25 cellular contexts compared by ENCODE assay signal in the genomic region with DNA sequence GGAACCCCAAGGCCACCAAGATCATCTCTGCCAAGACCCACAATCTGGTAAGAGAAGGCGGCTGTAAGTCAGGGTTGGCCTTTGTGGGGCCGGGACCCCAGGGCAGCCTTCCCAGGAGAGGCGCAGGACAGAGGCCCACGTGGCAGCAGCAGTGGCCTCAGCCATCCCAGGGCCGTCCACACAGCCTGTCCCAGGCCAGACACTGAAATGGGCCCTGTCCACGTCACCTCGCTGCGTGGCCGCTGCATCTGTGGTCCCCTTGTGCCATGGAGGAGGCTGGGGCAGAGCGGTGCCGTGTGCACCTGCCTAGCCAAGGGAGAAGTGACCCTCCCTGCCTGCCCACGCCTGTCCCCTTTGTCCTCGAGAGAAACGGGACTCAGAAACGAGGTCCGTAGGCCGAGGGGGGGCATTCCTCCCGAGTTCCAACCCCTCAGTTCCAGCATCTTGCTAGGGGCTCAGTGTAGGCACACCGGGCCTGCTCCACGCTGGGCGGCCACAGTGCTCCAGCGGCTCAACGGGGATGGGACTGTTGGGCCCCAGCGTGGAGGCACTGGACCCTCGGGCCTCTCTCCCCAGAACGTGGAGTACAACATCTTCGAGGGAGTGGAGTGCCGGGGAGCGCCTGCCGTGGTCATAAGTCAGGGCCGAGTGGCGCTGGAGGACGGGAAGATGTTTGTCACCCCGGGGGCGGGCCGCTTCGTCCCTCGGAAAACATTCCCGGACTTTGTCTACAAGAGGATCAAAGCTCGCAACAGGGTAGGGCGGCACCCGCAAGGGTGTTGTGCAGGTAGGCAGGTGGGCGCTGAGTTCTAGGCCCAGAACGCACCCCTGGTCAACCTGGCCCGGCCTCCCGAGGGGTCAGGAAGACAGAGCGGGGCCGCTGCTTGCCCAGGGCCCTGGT. TPM values are rescaled to one million over a fixed set of nuclear protein-coding genes. Genes with fewer than 3 reads are reported as not detected.
"Had no signal": no experiment of that assay in that cellular context is flagged by ENCODE, and none has a peak within 500 bp of the region (broad histone marks: within the 10 kb centered on the region; RNA-seq: fewer than 3 reads in every experiment).

No MANE protein-coding gene starts in this region.

- FAIRE-seq: bronchial epithelial cell had no signal

- H3K9ac ChIP-seq: KMS-11 had no signal

- H3K27me3 ChIP-seq: ascending aorta, body of pancreas, Peyer's patch had no signal

- H3K9me3 ChIP-seq: ascending aorta, body of pancreas, Peyer's patch had no signal

- H3K27ac ChIP-seq: ascending aorta, body of pancreas, KMS-11, Peyer's patch, RWPE1 had no signal

- DNase-seq: activated CD4-positive, alpha-beta T cell treated with anti-CD3 and anti-CD28 coated beads for 4 hours; activated CD8-positive, alpha-beta memory T cell treated with anti-CD3 and anti-CD28 coated beads, Interleukin-2, amount 50 U/mL, for 4 hours; activated CD8-positive, alpha-beta T cell treated with anti-CD3 and anti-CD28 coated beads for 36 hours; activated naive CD4-positive, alpha-beta T cell treated with Interleukin-2 at 50 U/mL for 16 hours; activated naive CD8-positive, alpha-beta T cell treated with anti-CD3 and anti-CD28 coated beads, Interleukin-2, amount 50 U/mL, for 24 hours; activated T-cell treated with anti-CD3 and anti-CD28 coated beads, Interleukin-2, amount 50 U/mL, for 72 hours; amniotic stem cell; body of pancreas; NCI-H1092; NCI-H1417; NCI-H2029; NCI-H2107; NCI-H2171 treated with DMSO at 0.1 percent for 48 hours; NCI-H226; NCI-H526; NCI-H82; NK-92 treated with Interleukin-12 subunit alpha and Interleukin-12 subunit beta, amount 100 ng/mL, for 24 hours; Peyer's patch; SHP77 treated with DMSO at 0.1 percent for 48 hours had no signal

- H3K36me3 ChIP-seq: ascending aorta, Peyer's patch had no signal

- H3K4me2 ChIP-seq: KMS-11 had no signal

- H3K4me1 ChIP-seq: ascending aorta, body of pancreas, Peyer's patch had no signal

- H3K4me3 ChIP-seq: ascending aorta, body of pancreas, Peyer's patch had no signal

- ATAC-seq: activated CD4-positive, CD25-positive, alpha-beta regulatory T cell treated with anti-CD3 and anti-CD28 coated beads, Interleukin-2, amount 50 U/mL, for 24 hours; activated CD8-positive, alpha-beta T cell treated with anti-CD3 and anti-CD28 coated beads for 36 hours; activated naive CD4-positive, alpha-beta T cell treated with anti-CD3 and anti-CD28 coated beads, Interleukin-2, amount 50 U/mL, for 72 hours; activated naive CD8-positive, alpha-beta T cell treated with anti-CD3 and anti-CD28 coated beads, Interleukin-2, amount 50 U/mL, for 24 hours; activated T-cell treated with anti-CD3 and anti-CD28 coated beads, Interleukin-2, amount 50 U/mL, for 72 hours; body of pancreas had no signal

RNA-seq across cellular contexts. Expression of a gene that starts 15.6 kb away (rescaled TPM):
- total RNA-seq: ascending aorta had no signal
